16 cellular contexts compared by ENCODE assay signal in the genomic region with DNA sequence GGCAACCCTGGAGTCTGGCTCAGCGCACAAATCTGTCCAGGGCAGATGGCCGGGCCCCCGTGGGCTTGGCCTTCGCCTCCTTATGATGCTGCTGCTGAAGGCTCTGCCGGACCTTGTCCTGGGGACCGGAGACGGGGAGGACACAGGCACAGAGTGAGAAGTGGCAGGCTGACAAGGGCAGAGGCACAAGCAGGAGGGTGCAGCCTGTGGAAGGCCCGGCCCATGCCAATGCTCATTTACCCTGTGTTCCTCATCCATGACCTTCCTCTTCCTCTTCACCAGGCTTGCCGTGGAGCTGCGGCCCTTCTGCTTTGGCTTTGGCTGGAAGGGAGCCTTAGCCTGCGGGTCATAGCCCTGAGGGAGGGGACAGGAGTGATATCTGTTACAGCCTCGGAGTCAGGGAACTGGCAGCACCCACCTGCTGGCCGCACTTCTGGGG. TPM values are rescaled to one million over a fixed set of nuclear protein-coding genes. Genes with fewer than 3 reads are reported as not detected.
DNase-seq lines count a peak whose midpoint lies in the region; ATAC-seq and TF ChIP-seq lines count a peak whose summit lies in the region.
"Had no signal": no experiment of that assay in that cellular context is flagged by ENCODE, and none has a peak within 500 bp of the region (broad histone marks: within the 10 kb centered on the region; RNA-seq: fewer than 3 reads in every experiment).

No MANE protein-coding gene starts in this region.

- no peak overlapping the region for H3K9ac ChIP-seq in IMR-90 (ENCODE audit: low read depth, low read length)
- peak overlapping the region in 2 of 3 donors; percentile 33 to 54 for H3K9ac ChIP-seq in skeletal muscle tissue (ENCODE audit: low read depth in 1 of 3, low read length in 3 of 3)

- intact Hi-C loops in IMR-90 (cut with micrococcal nuclease), result no loop called here

- H3K9me3 ChIP-seq in IMR-90 (ENCODE audit: control insufficient read depth, insufficient read depth, low read length) (no peaks in the 10 kb centered on the region), skeletal muscle tissue (ENCODE audit: control insufficient read depth in 3 of 3, low read length in 3 of 3) (no peaks in the 10 kb centered on the region)
- no peaks in the 10 kb centered on the region for H3K9me3 ChIP-seq in effector memory CD4-positive, alpha-beta T cell (ENCODE audit: control insufficient read depth, low read length)
- H3K9me3 ChIP-seq: mucosa of descending colon had no signal

- H2AK5ac ChIP-seq in IMR-90 (ENCODE audit: low read depth, low read length), result no peak overlapping the region

- no peak overlapping the region for H3K56ac ChIP-seq in IMR-90 (ENCODE audit: extremely low read depth, insufficient read depth, low read length)

- H3K27ac ChIP-seq in IMR-90 (ENCODE audit: insufficient read depth, low read length), result no peak overlapping the region
- peak overlapping the region; percentile 13 for H3K27ac ChIP-seq in effector memory CD4-positive, alpha-beta T cell (ENCODE audit: insufficient read depth, low read length, poor library complexity, severe bottlenecking)
- H3K27ac ChIP-seq in skeletal muscle tissue (ENCODE audit: low read depth, low read length), result no peak overlapping the region
- H3K27ac ChIP-seq: HL-60 had no signal

- H2BK20ac ChIP-seq in IMR-90 (ENCODE audit: low read depth, low read length), result no peak overlapping the region

- no peak overlapping the region for H3K4me2 ChIP-seq in IMR-90 (ENCODE audit: low read depth, low read length)

- no peak overlapping the region for H4K91ac ChIP-seq in IMR-90 (ENCODE audit: insufficient read depth, low read depth, low read length)

- no peak for ATAC-seq in IMR-90 (ENCODE audit: low read depth)
- no peak for ATAC-seq in HG03139 (IDR thresholded peaks at IDR 0.05; ENCODE audit: unreplicated experiment)
- ATAC-seq: stimulated activated naive CD8-positive, alpha-beta T cell treated with anti-CD3 and anti-CD28 coated beads, Interleukin-15, Interleukin-2, amounts not matched to agents 100 U/mL and 50 U/mL, for 24 hours had no signal

- TF ChIP-seq CTCF in IMR-90 (conservative IDR thresholded peaks at IDR 0.05; ENCODE audit: low read depth, low read length), result no peak

- peaks cover 3% of the 10 kb centered on the region for H3K9me1 ChIP-seq in IMR-90 (ENCODE audit: insufficient read depth, low read length)

- peaks cover 64% of the 10 kb centered on the region for H3K36me3 ChIP-seq in IMR-90 (ENCODE audit: control insufficient read depth, insufficient read depth, low read length)
- peaks cover 46% of the 10 kb centered on the region for H3K36me3 ChIP-seq in effector memory CD4-positive, alpha-beta T cell (ENCODE audit: control insufficient read depth, insufficient read depth, low read length)
- peaks cover 47 to 50% (median 50%) of the 10 kb centered on the region in 3 donors for H3K36me3 ChIP-seq in skeletal muscle tissue (ENCODE audit: control insufficient read depth in 3 of 3, insufficient read depth in 3 of 3, low read length in 3 of 3)

- no peaks in the 10 kb centered on the region for H3K27me3 Mint-ChIP-seq in activated T-cell treated with anti-CD3 and anti-CD28 coated beads, Interleukin-2, amount 50 U/mL, for 24 hours

- H3K4me1 ChIP-seq in IMR-90 (ENCODE audit: control insufficient read depth, insufficient read depth, low read length) (peaks cover 8% of the 10 kb centered on the region), skeletal muscle tissue (ENCODE audit: control insufficient read depth in 3 of 3, insufficient read depth in 3 of 3, low read length in 3 of 3) (peaks cover 41 to 59% (median 51%) of the 10 kb centered on the region in 3 donors)
- peaks cover 38% of the 10 kb centered on the region for H3K4me1 ChIP-seq in effector memory CD4-positive, alpha-beta T cell (ENCODE audit: control insufficient read depth, insufficient read depth, low read length, poor library complexity, severe bottlenecking)

- H3K4me3 Mint-ChIP-seq in activated T-cell treated with anti-CD3 and anti-CD28 coated beads, Interleukin-2, amount 50 U/mL, for 24 hours, result no peak overlapping the region

- peak overlapping the region; percentile 63 for H2AFZ ChIP-seq in IMR-90 (replicated peaks; ENCODE audit: low read length, poor library complexity)

- H2BK120ac ChIP-seq in IMR-90 (ENCODE audit: low read depth, low read length), result no peak overlapping the region

- peaks cover 57% of the 10 kb centered on the region for H4K20me1 ChIP-seq in IMR-90 (ENCODE audit: insufficient read depth, low read length)

- no peak overlapping the region for H3K18ac ChIP-seq in IMR-90 (ENCODE audit: low read depth, low read length)

- H3K36me3 Mint-ChIP-seq in activated T-cell treated with anti-CD3 and anti-CD28 coated beads, Interleukin-2, amount 50 U/mL, for 24 hours (ENCODE audit: low read depth), result peaks cover 93% of the 10 kb centered on the region

- H3K23ac ChIP-seq in IMR-90 (ENCODE audit: low read depth, low read length), result no peak overlapping the region

- H3K79me1 ChIP-seq in IMR-90 (ENCODE audit: low read depth in 1 of 2, low read length in 2 of 2), result peaks cover 19 to 45% of the 10 kb centered on the region in 2 experiments

- TF ChIP-seq RAD21 in IMR-90 (IDR thresholded peaks at IDR 0.05; ENCODE audit: low read length), result no peak

- H3K4me1 Mint-ChIP-seq in activated T-cell treated with anti-CD3 and anti-CD28 coated beads, Interleukin-2, amount 50 U/mL, for 24 hours (ENCODE audit: low read depth), result peaks cover 51% of the 10 kb centered on the region

- no peak overlapping the region for H4K5ac ChIP-seq in IMR-90 (ENCODE audit: low read depth, low read length)

- dilution Hi-C loops in IMR-90 (cut with HindIII; ENCODE audit: low sequenced_read_pairs, unreplicated experiment), result no loop called here

- no peak for TF ChIP-seq POLR2A in IMR-90 (IDR thresholded peaks at IDR 0.05; ENCODE audit: low read depth, low read length)

- H3K27ac Mint-ChIP-seq in activated T-cell treated with anti-CD3 and anti-CD28 coated beads, Interleukin-2, amount 50 U/mL, for 24 hours, result peak overlapping the region; percentile 93

- peak overlapping the region; percentile 42 for H2AK9ac ChIP-seq in IMR-90 (replicated peaks; ENCODE audit: low read depth, low read length, poor library complexity)

- no peak overlapping the region for H3K4ac ChIP-seq in IMR-90 (ENCODE audit: low read depth, low read length)

- no peak overlapping the region for H2BK15ac ChIP-seq in IMR-90 (ENCODE audit: low read depth, low read length)

- in situ Hi-C loops in IMR-90 (cut with MboI; ENCODE audit: low sequenced_read_pairs), result no loop called here

- H3K4me3 ChIP-seq in IMR-90 (ENCODE audit: insufficient read depth, low read depth, low read length), result no peak overlapping the region
- no peak overlapping the region for H3K4me3 ChIP-seq in effector memory CD4-positive, alpha-beta T cell (ENCODE audit: insufficient read depth, low read depth, low read length, poor library complexity, severe bottlenecking)
- no peak overlapping the region for H3K4me3 ChIP-seq in skeletal muscle tissue (ENCODE audit: low read length in 3 of 3)
- H3K4me3 ChIP-seq: mucosa of descending colon had no signal

- H4K8ac ChIP-seq in IMR-90 (ENCODE audit: low read depth in 2 of 2, low read length in 2 of 2), result no peak overlapping the region

- CTCF ChIA-PET in IMR-90 (lab: Yijun Ruan, JAX), result interaction anchor here (0.6 kb wide), 1 partner anchor 22 kb away, joined by 5 read pairs; no protein-coding TSS in a partner anchor

- no peak overlapping the region for H3K14ac ChIP-seq in IMR-90 (replicated peaks; ENCODE audit: low read depth, low read length)

- H2BK5ac ChIP-seq in IMR-90 (ENCODE audit: low read depth, low read length, poor library complexity, severe bottlenecking), result no peak overlapping the region

- POLR2A ChIA-PET in IMR-90 (lab: Charles Lee; ENCODE audit: unreplicated experiment), result no interaction called here

- BruUV-seq in IMR-90 (replicated peaks; lab: Mats Ljungman, UMichigan), result no TSS peak

- WGBS in IMR-90 (ENCODE audit: extremely low coverage in 2 of 2, insufficient read length in 1 of 2), 2 experiments, result 91% methylated on average over 4 of the region's 13 CpGs; no CpG with 5 or more reads in 1 of the 2 experiments

- H3K27me3 ChIP-seq in IMR-90 (ENCODE audit: control insufficient read depth, insufficient read depth, low read length) (no peaks in the 10 kb centered on the region), skeletal muscle tissue (ENCODE audit: control insufficient read depth in 3 of 3, insufficient read depth in 3 of 3, low read length in 3 of 3) (no peaks in the 10 kb centered on the region)
- H3K27me3 ChIP-seq in effector memory CD4-positive, alpha-beta T cell (replicated peaks; ENCODE audit: control insufficient read depth, insufficient read depth, low read length, poor library complexity, severe bottlenecking), result no peaks in the 10 kb centered on the region

- no peaks in the 10 kb centered on the region for H3K9me3 Mint-ChIP-seq in activated T-cell treated with anti-CD3 and anti-CD28 coated beads, Interleukin-2, amount 50 U/mL, for 24 hours
- H3K9me3 Mint-ChIP-seq: brain had no signal

- DNase-seq in activated T-cell treated with anti-CD3 and anti-CD28 coated beads, Interleukin-2, amount 50 U/mL, for 24 hours, result no peak
- no peak for DNase-seq in activated T-cell treated with anti-CD3 and anti-CD28 coated beads, Interleukin-2, amount 50 U/mL, for 1 hour
- DNase-seq in IMR-90 (no peak), SIG-M5 (lab: John Stamatoyannopoulos, UW) (no peak), GM19240 (ENCODE audit: insufficient read length, low spot score) (no peak)
- DNase-seq in effector memory CD4-positive, alpha-beta T cell, result no peak
- DNase-seq: activated naive CD4-positive, alpha-beta T cell treated with Interleukin-2 at 50 U/mL for 16 hours; effector CD4-positive, alpha-beta T cell; hippocampal formation; NCI-H446; stimulated activated naive CD8-positive, alpha-beta T cell treated with anti-CD3 and anti-CD28 coated beads, Interleukin-15, Interleukin-2, amounts not matched to agents 100 U/mL and 50 U/mL, for 24 hours had no signal

RNA-seq across cellular contexts. Expression of a gene that starts 2.4 kb away (rescaled TPM):
- 0.72 and 0.83 TPM in 2 replicates for total RNA-seq in IMR-90 (2012; rRNA removed)
- 0.49 and 0.70 TPM in 2 replicates for polyA plus RNA-seq in IMR-90 (2012; rRNA removed)
- 0.90 and 1.5 TPM in 2 replicates for polyA plus RNA-seq in IMR-90 (2012; cell fraction: cytosol; rRNA removed)
- polyA plus RNA-seq in IMR-90 (2012; cell fraction: nucleus; rRNA removed; ENCODE audit: low replicate concordance), result 0.18 and 0.47 TPM in 2 replicates
- 2.1 TPM for total RNA-seq in skeletal muscle tissue

RNA-seq across cellular contexts. Expression of a gene that starts 7.4 kb away (rescaled TPM):
- total RNA-seq in IMR-90 (2012; rRNA removed) (6,097 and 6,577 TPM in 2 replicates), skeletal muscle tissue (8,222 TPM)
- polyA plus RNA-seq in IMR-90 (2012; rRNA removed), result 8,417 and 8,876 TPM in 2 replicates
- 5,094 and 5,254 TPM in 2 replicates for polyA plus RNA-seq in IMR-90 (2012; cell fraction: cytosol; rRNA removed)
- polyA plus RNA-seq in IMR-90 (2012; cell fraction: nucleus; rRNA removed; ENCODE audit: low replicate concordance), result 1,045 and 3,302 TPM in 2 replicates

RNA-seq across cellular contexts. Expression of a gene that starts 7.6 kb away (rescaled TPM):
- 26.4 and 29.8 TPM in 2 replicates for total RNA-seq in IMR-90 (2012; rRNA removed)
- 54.6 and 57.8 TPM in 2 replicates for polyA plus RNA-seq in IMR-90 (2012; rRNA removed)
- polyA plus RNA-seq in IMR-90 (2012; cell fraction: cytosol; rRNA removed), result 20.9 and 36.7 TPM in 2 replicates
- 189 and 280 TPM in 2 replicates for polyA plus RNA-seq in IMR-90 (2012; cell fraction: nucleus; rRNA removed; ENCODE audit: low replicate concordance)
- total RNA-seq in skeletal muscle tissue, result 43.8 TPM

RNA-seq across cellular contexts. Expression of a gene that starts 9.8 kb away (rescaled TPM):
- total RNA-seq in IMR-90 (2012; rRNA removed) (68.9 and 73.8 TPM in 2 replicates), skeletal muscle tissue (67.3 TPM)
- polyA plus RNA-seq in IMR-90 (2012; rRNA removed), result 81.6 and 88.0 TPM in 2 replicates
- 44.6 and 48.8 TPM in 2 replicates for polyA plus RNA-seq in IMR-90 (2012; cell fraction: cytosol; rRNA removed)
- polyA plus RNA-seq in IMR-90 (2012; cell fraction: nucleus; rRNA removed; ENCODE audit: low replicate concordance), result 196 and 239 TPM in 2 replicates

RNA-seq across cellular contexts. Expression of a gene that starts 10.1 kb away (rescaled TPM):
- total RNA-seq in IMR-90 (2012; rRNA removed), result 24.4 and 41.7 TPM in 2 replicates
- 76.5 and 92.1 TPM in 2 replicates for polyA plus RNA-seq in IMR-90 (2012; rRNA removed)
- polyA plus RNA-seq in IMR-90 (2012; cell fraction: cytosol; rRNA removed), result 14.6 and 24.2 TPM in 2 replicates
- polyA plus RNA-seq in IMR-90 (2012; cell fraction: nucleus; rRNA removed; ENCODE audit: low replicate concordance), result 12.9 and 43.5 TPM in 2 replicates
- total RNA-seq in skeletal muscle tissue, result 27.1 TPM
